8 cellular contexts compared by ENCODE assay signal in genomic region chr15:45198337-45199135, GRCh38.
DNase-seq lines count a peak whose midpoint lies in the region; ATAC-seq, FAIRE-seq and TF ChIP-seq lines count a peak whose summit lies in the region.

No MANE protein-coding gene starts in this region.

- peak; percentile 56 for ATAC-seq in GM19455 (IDR thresholded peaks at IDR 0.05; ENCODE audit: unreplicated experiment)

- peak overlapping the region; percentile 77 for H3K27ac ChIP-seq in HL-60 (replicated peaks)

- FAIRE-seq in endometrium (lab: Jason Lieb, UNC) = peak; percentile 75

- no peaks in the 10 kb centered on the region for H3K27me3 ChIP-seq in HL-60 (ENCODE audit: insufficient read depth, poor library complexity, severe bottlenecking)

- peak overlapping the region; percentile 93 for H3K4me3 ChIP-seq in HL-60 (replicated peaks; ENCODE audit: insufficient read depth, low read length)

- peak; percentile 89 for DNase-seq in COLO668 (lab: John Stamatoyannopoulos, UW; ENCODE audit: unreplicated experiment)
- peak; percentile 94 to 95 for DNase-seq in HL-60 (ENCODE audit: low read depth in 1 of 2, low spot score in 1 of 2)
- DNase-seq in NK-92 treated with Interleukin-12 subunit alpha and Interleukin-12 subunit beta, amount 100 ng/mL, for 24 hours (lab: John Stamatoyannopoulos, UW) = peak; percentile 93
- peak; percentile 86 to 95 (median 94) for DNase-seq in activated CD8-positive, alpha-beta memory T cell treated with anti-CD3 and anti-CD28 coated beads for 48 hours (ENCODE audit: low read depth in 2 of 3, low spot score in 2 of 3)
- peak; percentile 99 for DNase-seq in midbrain (lab: John Stamatoyannopoulos, UW)
- DNase-seq in stimulated activated CD8-positive, alpha-beta memory T cell treated with anti-CD3 and anti-CD28 coated beads, Interleukin-15, amount 100 ng/mL, for 48 hours (ENCODE audit: low read depth in 2 of 2) = peak; percentile 79 to 87

- peak; percentile 72 for TF ChIP-seq CTCF in HL-60 (IDR thresholded peaks at IDR 0.05; ENCODE audit: insufficient read depth, low read length)

Comparison
In these comparisons a context has a peak if more than half of its experiments do, and no peak if none do; other contexts are left out.
1. Peak in every context shown above with its lines: DNase-seq, ATAC-seq, H3K4me3 ChIP-seq and H3K27ac ChIP-seq.